ENCODE assay signal across 8 cellular contexts in the genomic region with DNA sequence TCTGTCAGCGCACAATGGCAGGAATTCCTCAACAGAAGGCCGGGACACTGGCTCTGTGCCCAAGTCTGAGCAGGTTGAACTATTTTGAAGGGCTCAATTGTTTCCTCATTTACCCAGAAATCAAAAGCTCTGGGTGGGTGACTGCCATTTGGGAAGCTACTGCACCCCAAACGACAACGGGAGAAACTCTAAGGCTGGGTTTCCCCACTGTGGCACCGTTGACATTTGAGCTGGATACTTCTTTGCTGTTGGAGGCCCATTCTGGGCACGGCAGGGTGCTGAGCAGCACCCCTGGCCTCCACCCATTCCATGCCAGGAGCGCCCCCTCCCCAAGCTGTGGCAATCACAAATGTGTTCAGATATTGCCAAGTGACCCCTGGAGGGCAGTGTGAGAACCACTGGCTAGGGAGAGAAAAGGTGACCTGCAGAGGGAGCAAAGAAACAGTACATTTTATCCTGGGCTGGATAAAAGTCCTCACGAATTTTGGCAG.
DNase-seq lines count a peak whose midpoint lies in the region; ATAC-seq, FAIRE-seq and TF ChIP-seq lines count a peak whose summit lies in the region.

No MANE protein-coding gene starts in this region.

- no peak overlapping the region for H3K27ac Mint-ChIP-seq in activated naive CD4-positive, alpha-beta T cell treated with anti-CD3 and anti-CD28 coated beads, Interleukin-2, amount 10 ng/mL, durations not matched to agents 7 days and 5 days

- H3K4me1 ChIP-seq in keratinocyte (ENCODE audit: control insufficient read depth, extremely low read depth, insufficient read depth, low read length) (peaks cover 4% of the 10 kb centered on the region), aorta (ENCODE audit: control insufficient read depth in 1 of 2, insufficient read depth in 2 of 2, low read length in 2 of 2) (no peaks in the 10 kb centered on the region)

- CTCF ChIA-PET in GM10248 (lab: Yijun Ruan, JAX), result interaction anchor here (0.6 to 4.1 kb wide), 37 partner anchors 9 to 816 kb away, joined by 3 to 103 read pairs (median 4); no protein-coding TSS in a partner anchor
- CTCF ChIA-PET in activated naive CD4-positive, alpha-beta T cell treated with anti-CD3 and anti-CD28 coated beads, Interleukin-2, amount 10 ng/mL, durations not matched to agents 7 days and 5 days (lab: Charles Lee), result interaction anchor here (0.6 to 3.7 kb wide), 12 partner anchors 9 to 253 kb away, joined by 3 to 73 read pairs (median 4); no protein-coding TSS in a partner anchor

- H3K9ac ChIP-seq in keratinocyte (ENCODE audit: control insufficient read depth, extremely low read depth, insufficient read depth, low read length), result no peak overlapping the region

- dilution Hi-C loops in keratinocyte (cut with MboI; ENCODE audit: extremely low pct_ligation_motif_present, low sequenced_read_pairs), result loop anchor here (25.0 kb wide), 1 partner anchor 240 kb away; a partner anchor contains a TSS

- peaks cover 7 to 13% of the 10 kb centered on the region in 2 experiments for H3K36me3 ChIP-seq in keratinocyte (ENCODE audit: control insufficient read depth in 2 of 2, extremely low read depth in 1 of 2, insufficient read depth in 2 of 2, low read length in 2 of 2)
- no peaks in the 10 kb centered on the region for H3K36me3 ChIP-seq in aorta (ENCODE audit: control insufficient read depth in 1 of 2, insufficient read depth in 2 of 2, low read length in 1 of 2)

- H3K4me3 Mint-ChIP-seq in activated naive CD4-positive, alpha-beta T cell treated with anti-CD3 and anti-CD28 coated beads, Interleukin-2, amount 10 ng/mL, durations not matched to agents 7 days and 5 days, result no peak overlapping the region

- H3K79me2 ChIP-seq in keratinocyte (ENCODE audit: control insufficient read depth, insufficient read depth, low read length), result peaks cover 9% of the 10 kb centered on the region

- peaks cover 6% of the 10 kb centered on the region for H3K27me3 Mint-ChIP-seq in activated naive CD4-positive, alpha-beta T cell treated with anti-CD3 and anti-CD28 coated beads, Interleukin-2, amount 10 ng/mL, durations not matched to agents 7 days and 5 days

- H3K27me3 ChIP-seq in keratinocyte (ENCODE audit: control insufficient read depth, extremely low read depth, insufficient read depth, low read length) (no peaks in the 10 kb centered on the region), aorta (ENCODE audit: control insufficient read depth in 1 of 2, insufficient read depth in 2 of 2, low read length in 1 of 2) (no peaks in the 10 kb centered on the region)

- no peaks in the 10 kb centered on the region for H4K20me1 ChIP-seq in keratinocyte (ENCODE audit: control insufficient read depth, extremely low read depth, insufficient read depth, low read length)

- DNase-seq in GM10248 (ENCODE audit: extremely low spot score), result no peak
- peak; percentile 48 for DNase-seq in MV-4-11 (lab: John Stamatoyannopoulos, UW)
- DNase-seq in amniotic stem cell (lab: John Stamatoyannopoulos, UW), result peak; percentile 36
- DNase-seq in keratinocyte (ENCODE audit: low read depth, low spot score), result no peak
- DNase-seq in aorta, result peak in 1 of 2 donors; percentile 46
- no peak for DNase-seq in retina
- DNase-seq in activated naive CD4-positive, alpha-beta T cell treated with anti-CD3 and anti-CD28 coated beads, Interleukin-2, amount 10 ng/mL, durations not matched to agents 7 days and 5 days, result no peak

- H3K4me2 ChIP-seq in keratinocyte (ENCODE audit: control insufficient read depth, extremely low read depth, insufficient read depth, low read depth, low read length), result no peak overlapping the region

- TF ChIP-seq CTCF in GM10248 (IDR thresholded peaks at IDR 0.05; ENCODE audit: control extremely low read depth, extremely low read depth, low read depth, missing control alignments) (peak; percentile 65), keratinocyte (optimal IDR thresholded peaks at IDR 0.05 in 1 of 3, IDR thresholded peaks at IDR 0.05 in 1 of 3, conservative IDR thresholded peaks at IDR 0.05 in 1 of 3; ENCODE audit: extremely low read depth in 1 of 3, insufficient read depth in 2 of 3, low read length in 3 of 3) (peak; percentile 47 to 74 (median 66))

- no peak for FAIRE-seq in keratinocyte (lab: Jason Lieb, UNC)

- POLR2A ChIA-PET in GM10248 (lab: Yijun Ruan, JAX), result interaction anchor here (0.6 kb wide), 1 partner anchor 67 kb away, joined by 3 read pairs; no protein-coding TSS in a partner anchor

- H3K9me1 ChIP-seq in keratinocyte (ENCODE audit: control insufficient read depth, extremely low read depth, insufficient read depth, low read length), result no peaks in the 10 kb centered on the region

- H3K36me3 Mint-ChIP-seq in activated naive CD4-positive, alpha-beta T cell treated with anti-CD3 and anti-CD28 coated beads, Interleukin-2, amount 10 ng/mL, durations not matched to agents 7 days and 5 days, result no peaks in the 10 kb centered on the region

- no peak overlapping the region for H2AFZ ChIP-seq in keratinocyte (ENCODE audit: control insufficient read depth, low read length)

- H3K4me3 ChIP-seq in keratinocyte (ENCODE audit: control insufficient read depth in 2 of 3, extremely low read depth in 1 of 3, insufficient read depth in 2 of 3, low read depth in 1 of 3, low read length in 3 of 3) (no peak overlapping the region), aorta (ENCODE audit: low read length in 2 of 2) (no peak overlapping the region)

- H3K9me3 ChIP-seq in keratinocyte (ENCODE audit: control insufficient read depth, low read depth, low read length) (no peaks in the 10 kb centered on the region), aorta (ENCODE audit: control insufficient read depth, low read length) (no peaks in the 10 kb centered on the region)

- H3K9me3 Mint-ChIP-seq in activated naive CD4-positive, alpha-beta T cell treated with anti-CD3 and anti-CD28 coated beads, Interleukin-2, amount 10 ng/mL, durations not matched to agents 7 days and 5 days, result no peaks in the 10 kb centered on the region

- peaks cover 4% of the 10 kb centered on the region for H3K4me1 Mint-ChIP-seq in activated naive CD4-positive, alpha-beta T cell treated with anti-CD3 and anti-CD28 coated beads, Interleukin-2, amount 10 ng/mL, durations not matched to agents 7 days and 5 days

- ATAC-seq in aorta (ENCODE audit: low FRiP score) (peak; percentile 78), GM21528 (IDR thresholded peaks at IDR 0.05; ENCODE audit: low FRiP score, unreplicated experiment) (no peak)

- 44 to 52% methylated on average over 8 of the region's 8 CpGs for WGBS in aorta, 2 donors

- no peak overlapping the region for H3K27ac ChIP-seq in keratinocyte (ENCODE audit: control insufficient read depth, insufficient read depth, low read length)
- H3K27ac ChIP-seq in aorta (ENCODE audit: low read depth in 1 of 2, low read length in 2 of 2), result no peak overlapping the region

- intact Hi-C loops in aorta (cut with DNase I), result loop anchor here (1.0 to 5.0 kb wide), 3 partner anchors 60 to 79 kb away; no protein-coding TSS in a partner anchor

Comparison
In these comparisons a context has a peak if more than half of its experiments do, and no peak if none do; other contexts are left out.
1. DNase-seq: peak in MV-4-11 (single experiment) and amniotic stem cell (single experiment); none in GM10248 (single experiment), keratinocyte (single experiment), retina (single experiment) and activated naive CD4-positive, alpha-beta T cell treated with anti-CD3 and anti-CD28 coated beads, Interleukin-2, amount 10 ng/mL, durations not matched to agents 7 days and 5 days (single experiment).